ENCODE assay signal across 28 cellular contexts in genomic region chr15:68402432-68403160, GRCh38. TPM values are rescaled to one million over a fixed set of nuclear protein-coding genes. Genes with fewer than 3 reads are reported as not detected.
A peak's percentile ranks its signal among the peaks of the same experiment; 100 is the strongest.
DNase-seq lines count a peak whose midpoint lies in the region; ATAC-seq and TF ChIP-seq lines count a peak whose summit lies in the region.
"Had no signal": no experiment of that assay in that cellular context is flagged by ENCODE, and none has a peak within 500 bp of the region (broad histone marks: within the 10 kb centered on the region; RNA-seq: fewer than 3 reads in every experiment).

No MANE protein-coding gene starts in this region.

- H3K27me3 ChIP-seq in upper lobe of right lung: no peaks in the 10 kb centered on the region
- H3K27me3 ChIP-seq: adrenal gland, breast epithelium, colonic mucosa had no signal

- H3K9me3 ChIP-seq in upper lobe of right lung: no peaks in the 10 kb centered on the region
- H3K9me3 ChIP-seq: adrenal gland, breast epithelium, colonic mucosa, gastroesophageal sphincter had no signal

- peaks cover 42% of the 10 kb centered on the region for H3K36me3 Mint-ChIP-seq in osteocyte (ENCODE audit: unreplicated experiment)
- H3K36me3 Mint-ChIP-seq: naive B cell had no signal

- peak; percentile 57 for DNase-seq in activated effector memory CD4-positive, alpha-beta T cell treated with anti-CD3 and anti-CD28 coated beads, Interleukin-2, amount 50 U/mL, for 16 hours
- DNase-seq in activated effector memory CD4-positive, alpha-beta T cell treated with Interleukin-2 at 50 U/mL for 16 hours: no peak
- peak; percentile 36 for DNase-seq in ecto neural progenitor cell (ENCODE audit: low spot score)
- DNase-seq in osteocyte (ENCODE audit: extremely low spot score, unreplicated experiment): peak; percentile 73
- DNase-seq in upper lobe of right lung: peak; percentile 58
- no peak for DNase-seq in activated naive CD4-positive, alpha-beta T cell treated with anti-CD3 and anti-CD28 coated beads, Interleukin-2, amount 50 U/mL, for 16 hours
- DNase-seq in foreskin melanocyte: no peak
- no peak for DNase-seq in NCI-H2029 (lab: John Stamatoyannopoulos, UW)
- DNase-seq: activated CD4-positive, CD25-positive, alpha-beta regulatory T cell treated with anti-CD3 and anti-CD28 coated beads, Interleukin-2, amount 50 U/mL, for 72 hours; CD4-positive, alpha-beta T cell; colonic mucosa; hippocampal formation; KG1; naive B cell; NCI-H1436; NCI-H2107; NCI-H446 treated with DMSO at 0.1 percent for 48 hours; NCI-H82; right cardiac atrium; stimulated activated CD4-positive, alpha-beta T cell treated with anti-CD3 and anti-CD28 coated beads, Interleukin-2, amount 100 ng/mL, for 48 hours; stimulated activated naive B cell treated with anti-CD40 and anti-IgM and Interleukin-4, amounts not matched to agents 10 μg/mL and 1 μg/mL and 100 μg/mL, for 72 hours had no signal

- no peak overlapping the region for H3K27ac ChIP-seq in upper lobe of right lung
- H3K27ac ChIP-seq: adrenal gland, breast epithelium, colonic mucosa, gastroesophageal sphincter, RWPE1, SK-N-MC had no signal

- no peaks in the 10 kb centered on the region for H3K27me3 Mint-ChIP-seq in osteocyte (ENCODE audit: unreplicated experiment)
- H3K27me3 Mint-ChIP-seq: CD4-positive, alpha-beta T cell; naive B cell; stimulated activated naive B cell treated with anti-CD40 and anti-IgM and Interleukin-4, amounts not matched to agents 10 μg/mL and 1 μg/mL and 100 μg/mL, for 72 hours had no signal

- H3K4me1 ChIP-seq in upper lobe of right lung: no peaks in the 10 kb centered on the region
- H3K4me1 ChIP-seq: adrenal gland, breast epithelium, colonic mucosa, gastroesophageal sphincter had no signal

- TF ChIP-seq CTCF in osteocyte (IDR thresholded peaks at IDR 0.05) (no peak), upper lobe of right lung (IDR thresholded peaks at IDR 0.05) (no peak)

- intact Hi-C loops in upper lobe of right lung (cut with DNase I): no loop called here

- H3K9me3 Mint-ChIP-seq in osteocyte (ENCODE audit: unreplicated experiment): no peaks in the 10 kb centered on the region
- H3K9me3 Mint-ChIP-seq: activated CD4-positive, alpha-beta memory T cell treated with anti-CD3 and anti-CD28 coated beads, Interleukin-2, amount 10 ng/mL, durations not matched to agents 7 days and 5 days; CD4-positive, alpha-beta T cell; T-helper 1 cell treated with Interleukin-12 subunit alpha and Interleukin-12 subunit beta and Interleukin-4 antibody, amounts not matched to agents 30 μg/mL and 1 μg/mL, for 36 hours had no signal

- H3K27ac Mint-ChIP-seq in osteocyte (ENCODE audit: unreplicated experiment): peak overlapping the region; percentile 39
- H3K27ac Mint-ChIP-seq: activated CD4-positive, alpha-beta memory T cell treated with anti-CD3 and anti-CD28 coated beads, Interleukin-2, amount 10 ng/mL, durations not matched to agents 7 days and 5 days; CD4-positive, alpha-beta T cell; naive B cell; stimulated activated naive B cell treated with anti-CD40 and anti-IgM and Interleukin-4, amounts not matched to agents 10 μg/mL and 1 μg/mL and 100 μg/mL, for 72 hours; T-helper 1 cell treated with Interleukin-12 subunit alpha and Interleukin-12 subunit beta and Interleukin-4 antibody, amounts not matched to agents 30 μg/mL and 1 μg/mL, for 36 hours had no signal

- H3K4me1 Mint-ChIP-seq in osteocyte (ENCODE audit: unreplicated experiment): peaks cover 21% of the 10 kb centered on the region
- H3K4me1 Mint-ChIP-seq: activated CD4-positive, alpha-beta memory T cell treated with anti-CD3 and anti-CD28 coated beads, Interleukin-2, amount 10 ng/mL, durations not matched to agents 7 days and 5 days; naive B cell; stimulated activated naive B cell treated with anti-CD40 and anti-IgM and Interleukin-4, amounts not matched to agents 10 μg/mL and 1 μg/mL and 100 μg/mL, for 72 hours had no signal

- H3K4me3 ChIP-seq in upper lobe of right lung: no peak overlapping the region
- H3K4me3 ChIP-seq: adrenal gland, breast epithelium, colonic mucosa, gastroesophageal sphincter, SK-N-MC had no signal

- ATAC-seq in upper lobe of right lung: peak; percentile 37
- ATAC-seq: gastroesophageal sphincter; stimulated activated naive B cell treated with anti-CD40 and anti-IgM and Interleukin-4, amounts not matched to agents 10 μg/mL and 1 μg/mL and 100 μg/mL, for 72 hours had no signal

- no peaks in the 10 kb centered on the region for H3K36me3 ChIP-seq in upper lobe of right lung
- H3K36me3 ChIP-seq: adrenal gland, breast epithelium, colonic mucosa, gastroesophageal sphincter had no signal

- H3K4me3 Mint-ChIP-seq in osteocyte (ENCODE audit: unreplicated experiment): no peak overlapping the region
- H3K4me3 Mint-ChIP-seq: activated CD4-positive, alpha-beta memory T cell treated with anti-CD3 and anti-CD28 coated beads, Interleukin-2, amount 10 ng/mL, durations not matched to agents 7 days and 5 days; CD4-positive, alpha-beta T cell; stimulated activated naive B cell treated with anti-CD40 and anti-IgM and Interleukin-4, amounts not matched to agents 10 μg/mL and 1 μg/mL and 100 μg/mL, for 72 hours; T-helper 1 cell treated with Interleukin-12 subunit alpha and Interleukin-12 subunit beta and Interleukin-4 antibody, amounts not matched to agents 30 μg/mL and 1 μg/mL, for 36 hours had no signal

RNA-seq across cellular contexts. Expression of gene ITGA11, which starts 29.4 kb away (rescaled TPM):
- total RNA-seq in osteocyte (1,149 and 1,161 TPM in 2 replicates), upper lobe of right lung (7.1 TPM)

Comparison
In these comparisons a context has a peak if more than half of its experiments do, and no peak if none do; other contexts are left out.
1. DNase-seq: peak in activated effector memory CD4-positive, alpha-beta T cell treated with anti-CD3 and anti-CD28 coated beads, Interleukin-2, amount 50 U/mL, for 16 hours (single experiment), ecto neural progenitor cell (single experiment), osteocyte (single experiment) and upper lobe of right lung (single experiment); none in activated effector memory CD4-positive, alpha-beta T cell treated with Interleukin-2 at 50 U/mL for 16 hours (single experiment), activated naive CD4-positive, alpha-beta T cell treated with anti-CD3 and anti-CD28 coated beads, Interleukin-2, amount 50 U/mL, for 16 hours (single experiment), foreskin melanocyte (single experiment) and NCI-H2029 (single experiment).
2. RNA of gene ITGA11, which starts 29.4 kb away (total RNA-seq): 1,149 to 1,161 TPM in osteocyte; 7.1 TPM in upper lobe of right lung (single experiment); every median in the first group is over 100 times any median in the second.